ENCODE assay signal across 16 cellular contexts in genomic region chr7:36273836-36274235, GRCh38.
"Had no signal": no experiment of that assay in that cellular context is flagged by ENCODE, and none has a peak within 500 bp of the region (broad histone marks: within the 10 kb centered on the region; RNA-seq: fewer than 3 reads in every experiment).

No MANE protein-coding gene starts in this region.

- H3K4me3 ChIP-seq: cardiac muscle cell, thoracic aorta had no signal

- H3K9me3 ChIP-seq: thoracic aorta had no signal

- H3K27ac ChIP-seq: cardiac muscle cell, thoracic aorta, VCaP had no signal

- DNase-seq: activated CD4-positive, alpha-beta T cell treated with anti-CD3 and anti-CD28 coated beads for 36 hours; activated CD8-positive, alpha-beta memory T cell treated with anti-CD3 and anti-CD28 coated beads, Interleukin-2, amount 50 U/mL, for 48 hours; activated CD8-positive, alpha-beta T cell treated with anti-CD3 and anti-CD28 coated beads for 36 hours; activated naive CD4-positive, alpha-beta T cell treated with Interleukin-2 at 50 U/mL for 16 hours; effector CD4-positive, alpha-beta T cell; hypothalamus; mammary epithelial cell; naive thymus-derived CD8-positive, alpha-beta T cell; nucleus accumbens; stimulated activated CD4-positive, alpha-beta T cell treated with anti-CD3 and anti-CD28 coated beads, Interleukin-2, amount 100 ng/mL, for 48 hours; stimulated activated CD8-positive, alpha-beta memory T cell treated with anti-CD3 and anti-CD28 coated beads, Interleukin-4, amount 100 ng/mL, for 48 hours; T-cell; T1000 had no signal

- H3K27me3 ChIP-seq: cardiac muscle cell had no signal

- ATAC-seq: activated CD4-positive, alpha-beta T cell treated with anti-CD3 and anti-CD28 coated beads for 36 hours; activated CD8-positive, alpha-beta T cell treated with anti-CD3 and anti-CD28 coated beads for 36 hours; naive thymus-derived CD8-positive, alpha-beta T cell; T-cell had no signal

- H3K36me3 ChIP-seq: cardiac muscle cell, thoracic aorta had no signal
